Comparison of ENCODE assay signal across 13 cellular contexts in the genomic region with DNA sequence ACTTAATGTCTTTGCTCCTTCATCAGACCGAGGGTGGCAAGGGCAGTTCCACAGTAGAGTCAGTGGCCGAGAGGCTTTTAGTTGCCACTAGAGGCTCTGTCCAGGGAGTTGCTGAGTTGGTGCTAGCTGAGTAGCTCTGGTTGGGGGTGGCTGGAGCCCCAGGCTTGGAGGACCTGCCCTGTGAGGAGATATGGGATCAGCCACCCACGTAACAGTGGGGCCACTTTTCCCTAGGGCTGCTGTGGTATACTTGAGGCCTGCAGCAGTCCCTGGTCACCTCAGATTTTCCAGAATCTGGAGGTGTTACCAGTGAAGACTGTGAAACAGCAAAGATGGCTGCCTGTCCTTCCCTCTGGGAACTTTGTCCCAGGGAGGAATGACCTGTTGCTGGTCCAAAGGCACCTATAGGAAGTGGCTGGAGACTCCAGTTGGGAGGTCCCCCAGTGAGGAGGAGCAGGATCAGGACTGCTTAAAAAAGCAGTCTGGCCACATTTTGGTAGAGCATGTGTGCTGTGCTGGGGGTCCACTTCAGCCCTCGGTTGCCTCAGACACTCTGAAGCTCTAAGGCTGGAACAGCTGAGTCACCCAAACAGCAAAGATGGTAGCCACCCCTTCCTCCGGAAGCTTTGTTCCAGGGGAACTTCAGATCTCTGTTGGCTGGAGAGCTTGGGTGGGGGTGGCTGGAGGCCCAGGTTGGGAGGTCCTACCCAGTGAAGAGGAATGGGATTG.
DNase-seq lines count a peak whose midpoint lies in the region; ATAC-seq and TF ChIP-seq lines count a peak whose summit lies in the region.
"Had no signal": no experiment of that assay in that cellular context is flagged by ENCODE, and none has a peak within 500 bp of the region (broad histone marks: within the 10 kb centered on the region; RNA-seq: fewer than 3 reads in every experiment).

No MANE protein-coding gene starts in this region.

- no peak for TF ChIP-seq POLR2A in heart left ventricle (IDR thresholded peaks at IDR 0.05)

- no peaks in the 10 kb centered on the region for H3K27me3 ChIP-seq in heart left ventricle

- no peak overlapping the region for H3K4me3 ChIP-seq in heart left ventricle
- H3K4me3 ChIP-seq: skin epidermis had no signal

- TF ChIP-seq CTCF in heart left ventricle (IDR thresholded peaks at IDR 0.05), result no peak

- H3K36me3 ChIP-seq in heart left ventricle, result no peaks in the 10 kb centered on the region

- H3K27me3 Mint-ChIP-seq in activated CD4-positive, alpha-beta memory T cell treated with anti-CD3 and anti-CD28 coated beads for 36 hours, result no peaks in the 10 kb centered on the region
- H3K27me3 Mint-ChIP-seq in activated CD4-positive, alpha-beta memory T cell treated with anti-CD3 and anti-CD28 coated beads, Interleukin-2, amount 10 ng/mL, durations not matched to agents 7 days and 5 days, result no peaks in the 10 kb centered on the region
- no peaks in the 10 kb centered on the region for H3K27me3 Mint-ChIP-seq in T-helper 17 cell
- H3K27me3 Mint-ChIP-seq: CD8-positive, alpha-beta memory T cell had no signal

- no peaks in the 10 kb centered on the region for H3K9me3 ChIP-seq in T-helper 17 cell (ENCODE audit: control insufficient read depth, low read length, poor library complexity, severe bottlenecking)
- peaks cover 0 to 27% (median 12%) of the 10 kb centered on the region in 12 donors for H3K9me3 ChIP-seq in heart left ventricle

- peaks cover 0 to 77% (median 31%) of the 10 kb centered on the region in 12 donors for H3K4me1 ChIP-seq in heart left ventricle

- DNase-seq in activated CD4-positive, alpha-beta memory T cell treated with anti-CD3 and anti-CD28 coated beads for 36 hours, result no peak
- no peak for DNase-seq in activated CD4-positive, alpha-beta memory T cell treated with anti-CD3 and anti-CD28 coated beads, Interleukin-2, amount 10 ng/mL, durations not matched to agents 7 days and 5 days
- no peak for DNase-seq in T-helper 17 cell
- DNase-seq in heart left ventricle, result no peak
- DNase-seq in stimulated activated effector memory CD8-positive, alpha-beta T cell treated with anti-CD3 and anti-CD28 coated beads, Interleukin-12 subunit alpha, Interleukin-12 subunit beta, amount 100 ng/mL, for 72 hours (ENCODE audit: low spot score in 2 of 2), result no peak
- no peak for DNase-seq in NCI-H1930 (lab: John Stamatoyannopoulos, UW)
- DNase-seq in NOMO-1 treated with dmso at 0.1 percent for 144 hours (lab: John Stamatoyannopoulos, UW; ENCODE audit: unreplicated experiment), result no peak
- DNase-seq: CD8-positive, alpha-beta memory T cell; GDM1; mammary epithelial cell; nucleus accumbens had no signal

- H3K9me3 Mint-ChIP-seq in activated CD4-positive, alpha-beta memory T cell treated with anti-CD3 and anti-CD28 coated beads for 36 hours, result peaks cover 28% of the 10 kb centered on the region
- peaks cover 34% of the 10 kb centered on the region for H3K9me3 Mint-ChIP-seq in activated CD4-positive, alpha-beta memory T cell treated with anti-CD3 and anti-CD28 coated beads, Interleukin-2, amount 10 ng/mL, durations not matched to agents 7 days and 5 days
- peaks cover 24% of the 10 kb centered on the region for H3K9me3 Mint-ChIP-seq in stimulated activated effector memory CD8-positive, alpha-beta T cell treated with anti-CD3 and anti-CD28 coated beads, Interleukin-12 subunit alpha, Interleukin-12 subunit beta, amount 100 ng/mL, for 72 hours

- no peak overlapping the region for H3K4me3 Mint-ChIP-seq in activated CD4-positive, alpha-beta memory T cell treated with anti-CD3 and anti-CD28 coated beads for 36 hours
- no peak overlapping the region for H3K4me3 Mint-ChIP-seq in activated CD4-positive, alpha-beta memory T cell treated with anti-CD3 and anti-CD28 coated beads, Interleukin-2, amount 10 ng/mL, durations not matched to agents 7 days and 5 days
- H3K4me3 Mint-ChIP-seq in T-helper 17 cell, result no peak overlapping the region
- no peak overlapping the region for H3K4me3 Mint-ChIP-seq in stimulated activated effector memory CD8-positive, alpha-beta T cell treated with anti-CD3 and anti-CD28 coated beads, Interleukin-12 subunit alpha, Interleukin-12 subunit beta, amount 100 ng/mL, for 72 hours
- H3K4me3 Mint-ChIP-seq: CD8-positive, alpha-beta memory T cell had no signal

- ATAC-seq in T-helper 17 cell (no peak), heart left ventricle (peak; percentile 14 to 59 (median 19)), GM19463 (IDR thresholded peaks at IDR 0.05; ENCODE audit: unreplicated experiment) (no peak)
- peak; percentile 21 for ATAC-seq in stimulated activated effector memory CD8-positive, alpha-beta T cell treated with anti-CD3 and anti-CD28 coated beads, Interleukin-12 subunit alpha, Interleukin-12 subunit beta, amount 100 ng/mL, for 72 hours

- intact Hi-C loops in activated CD4-positive, alpha-beta memory T cell treated with anti-CD3 and anti-CD28 coated beads for 36 hours (cut with micrococcal nuclease), result no loop called here
- intact Hi-C loops in heart left ventricle (cut with DNase I), result loop anchor here in 2 of 10 donors (5.0 to 10.0 kb wide), 2 partner anchors 69 to 71 kb away; a partner anchor contains a TSS

- H3K27ac ChIP-seq in heart left ventricle, result peak overlapping the region in 6 of 12 donors; percentile 4 to 41 (median 24)

- 45 to 78% (median 73%) methylated on average over 2 to 5 of the region's 5 CpGs for WGBS in heart left ventricle, 4 donors

- H3K27ac Mint-ChIP-seq in activated CD4-positive, alpha-beta memory T cell treated with anti-CD3 and anti-CD28 coated beads for 36 hours, result peak overlapping the region; percentile 31
- H3K27ac Mint-ChIP-seq in activated CD4-positive, alpha-beta memory T cell treated with anti-CD3 and anti-CD28 coated beads, Interleukin-2, amount 10 ng/mL, durations not matched to agents 7 days and 5 days, result no peak overlapping the region
- peak overlapping the region; percentile 44 for H3K27ac Mint-ChIP-seq in T-helper 17 cell
- H3K27ac Mint-ChIP-seq in stimulated activated effector memory CD8-positive, alpha-beta T cell treated with anti-CD3 and anti-CD28 coated beads, Interleukin-12 subunit alpha, Interleukin-12 subunit beta, amount 100 ng/mL, for 72 hours, result peak overlapping the region; percentile 52

- H3K36me3 Mint-ChIP-seq in activated CD4-positive, alpha-beta memory T cell treated with anti-CD3 and anti-CD28 coated beads for 36 hours, result peaks cover 21% of the 10 kb centered on the region
- H3K36me3 Mint-ChIP-seq in activated CD4-positive, alpha-beta memory T cell treated with anti-CD3 and anti-CD28 coated beads, Interleukin-2, amount 10 ng/mL, durations not matched to agents 7 days and 5 days (ENCODE audit: low read depth), result peaks cover 42% of the 10 kb centered on the region
- H3K36me3 Mint-ChIP-seq in T-helper 17 cell (ENCODE audit: low read depth), result no peaks in the 10 kb centered on the region
- H3K36me3 Mint-ChIP-seq in stimulated activated effector memory CD8-positive, alpha-beta T cell treated with anti-CD3 and anti-CD28 coated beads, Interleukin-12 subunit alpha, Interleukin-12 subunit beta, amount 100 ng/mL, for 72 hours, result no peaks in the 10 kb centered on the region

- CTCF ChIA-PET in activated CD4-positive, alpha-beta memory T cell treated with anti-CD3 and anti-CD28 coated beads for 36 hours (lab: Charles Lee), result interaction anchor here (1.1 to 1.4 kb wide), 2 partner anchors 33 to 157 kb away, joined by 3 to 5 read pairs; no protein-coding TSS in a partner anchor
- CTCF ChIA-PET in activated CD4-positive, alpha-beta memory T cell treated with anti-CD3 and anti-CD28 coated beads, Interleukin-2, amount 10 ng/mL, durations not matched to agents 7 days and 5 days (lab: Charles Lee), result no interaction called here

- H3K4me1 Mint-ChIP-seq in activated CD4-positive, alpha-beta memory T cell treated with anti-CD3 and anti-CD28 coated beads for 36 hours (ENCODE audit: low read depth), result peaks cover 68% of the 10 kb centered on the region
- H3K4me1 Mint-ChIP-seq in activated CD4-positive, alpha-beta memory T cell treated with anti-CD3 and anti-CD28 coated beads, Interleukin-2, amount 10 ng/mL, durations not matched to agents 7 days and 5 days, result peaks cover 10% of the 10 kb centered on the region
- peaks cover 41% of the 10 kb centered on the region for H3K4me1 Mint-ChIP-seq in T-helper 17 cell
- H3K4me1 Mint-ChIP-seq in stimulated activated effector memory CD8-positive, alpha-beta T cell treated with anti-CD3 and anti-CD28 coated beads, Interleukin-12 subunit alpha, Interleukin-12 subunit beta, amount 100 ng/mL, for 72 hours, result peaks cover 77% of the 10 kb centered on the region

- POLR2A ChIA-PET in activated CD4-positive, alpha-beta memory T cell treated with anti-CD3 and anti-CD28 coated beads for 36 hours (lab: Charles Lee), result no interaction called here
- POLR2A ChIA-PET in activated CD4-positive, alpha-beta memory T cell treated with anti-CD3 and anti-CD28 coated beads, Interleukin-2, amount 10 ng/mL, durations not matched to agents 7 days and 5 days (lab: Charles Lee), result no interaction called here

Comparison
In these comparisons a context has a peak if more than half of its experiments do, and no peak if none do; other contexts are left out.
1. ATAC-seq: peak in heart left ventricle (4 of 4) and stimulated activated effector memory CD8-positive, alpha-beta T cell treated with anti-CD3 and anti-CD28 coated beads, Interleukin-12 subunit alpha, Interleukin-12 subunit beta, amount 100 ng/mL, for 72 hours (single experiment); none in T-helper 17 cell (single experiment) and GM19463 (single experiment).